15 cellular contexts compared by ENCODE assay signal in genomic region chr14:70020350-70021170, GRCh38.
A peak's percentile ranks its signal among the peaks of the same experiment; 100 is the strongest.
DNase-seq lines count a peak whose midpoint lies in the region; ATAC-seq and TF ChIP-seq lines count a peak whose summit lies in the region.
"Had no signal": no experiment of that assay in that cellular context is flagged by ENCODE, and none has a peak within 500 bp of the region (broad histone marks: within the 10 kb centered on the region; RNA-seq: fewer than 3 reads in every experiment).

No MANE protein-coding gene starts in this region.

- H3K27ac ChIP-seq in GM23248: no peak overlapping the region
- H3K27ac ChIP-seq in CD4-positive, alpha-beta T cell (ENCODE audit: low read depth, low read length): no peak overlapping the region

- peaks cover 0 to 5% (median 0%) of the 10 kb centered on the region in 3 donors for H3K27me3 Mint-ChIP-seq in CD14-positive monocyte (ENCODE audit: low read depth in 3 of 3)
- peaks cover 7% of the 10 kb centered on the region for H3K27me3 Mint-ChIP-seq in activated T-cell treated with anti-CD3 and anti-CD28 coated beads, Interleukin-2, amount 50 U/mL, for 72 hours (ENCODE audit: low read depth)
- H3K27me3 Mint-ChIP-seq in CD4-positive, alpha-beta T cell: peaks cover 10% of the 10 kb centered on the region
- H3K27me3 Mint-ChIP-seq: activated CD4-positive, alpha-beta memory T cell treated with anti-CD3 and anti-CD28 coated beads for 36 hours had no signal

- no peak for TF ChIP-seq CTCF in NB4 (IDR thresholded peaks at IDR 0.05; ENCODE audit: low read depth, low read length)
- no peak for TF ChIP-seq CTCF in fibroblast of mammary gland (conservative IDR thresholded peaks at IDR 0.05; ENCODE audit: control insufficient read depth, insufficient read depth, low read depth, low read length)
- TF ChIP-seq CTCF in CD14-positive monocyte (IDR thresholded peaks at IDR 0.05): no peak
- no peak for TF ChIP-seq CTCF in CD4-positive, alpha-beta T cell (IDR thresholded peaks at IDR 0.05)

- no peak for ATAC-seq in activated T-cell treated with anti-CD3 and anti-CD28 coated beads, Interleukin-2, amount 50 U/mL, for 72 hours (replicated peaks in 1 of 2)
- ATAC-seq in CD4-positive, alpha-beta T cell (ENCODE audit: poor library complexity): no peak
- ATAC-seq: left lobe of liver, Panc1 had no signal

- no peaks in the 10 kb centered on the region for H3K27me3 ChIP-seq in GM23248 (replicated peaks; ENCODE audit: insufficient read depth)
- no peaks in the 10 kb centered on the region for H3K27me3 ChIP-seq in CD4-positive, alpha-beta T cell (ENCODE audit: control insufficient read depth, insufficient read depth, low read length)

- DNase-seq in GM23248 (peak; percentile 34), NB4 (ENCODE audit: low read depth) (peak; percentile 80), fibroblast of mammary gland (ENCODE audit: low read depth) (peak; percentile 33), occipital lobe (lab: John Stamatoyannopoulos, UW) (peak; percentile 11), CD14-positive monocyte (ENCODE audit: low spot score) (no peak)
- DNase-seq in activated T-cell treated with anti-CD3 and anti-CD28 coated beads, Interleukin-2, amount 50 U/mL, for 72 hours: no peak
- no peak for DNase-seq in CD4-positive, alpha-beta T cell
- DNase-seq: activated CD4-positive, alpha-beta memory T cell treated with anti-CD3 and anti-CD28 coated beads for 36 hours; activated naive CD8-positive, alpha-beta T cell treated with anti-CD3 and anti-CD28 coated beads, Interleukin-2, amount 10 ng/mL, durations not matched to agents 7 days and 5 days; activated T-cell treated with anti-CD3 and anti-CD28 coated beads, Interleukin-2, amount 50 U/mL, for 24 hours; effector CD4-positive, alpha-beta T cell; stimulated activated CD4-positive, alpha-beta T cell treated with anti-CD3 and anti-CD28 coated beads, Interleukin-2, amount 100 ng/mL, for 24 hours; SW 1271 had no signal

- no peak for TF ChIP-seq POLR2A in NB4 (IDR thresholded peaks at IDR 0.05; ENCODE audit: extremely low read depth, insufficient read length)

- no peak overlapping the region for H3K9ac ChIP-seq in GM23248

- peaks cover 0 to 2% (median 0%) of the 10 kb centered on the region in 7 donors for H3K9me3 Mint-ChIP-seq in CD14-positive monocyte
- H3K9me3 Mint-ChIP-seq in activated T-cell treated with anti-CD3 and anti-CD28 coated beads, Interleukin-2, amount 50 U/mL, for 72 hours: no peaks in the 10 kb centered on the region
- no peaks in the 10 kb centered on the region for H3K9me3 Mint-ChIP-seq in CD4-positive, alpha-beta T cell
- H3K9me3 Mint-ChIP-seq: activated CD4-positive, alpha-beta memory T cell treated with anti-CD3 and anti-CD28 coated beads for 36 hours; activated naive CD8-positive, alpha-beta T cell treated with anti-CD3 and anti-CD28 coated beads, Interleukin-2, amount 10 ng/mL, durations not matched to agents 7 days and 5 days; activated T-cell treated with anti-CD3 and anti-CD28 coated beads, Interleukin-2, amount 50 U/mL, for 24 hours had no signal

- 27 to 41% methylated on average over 8 of the region's 8 CpGs for WGBS in GM23248 (ENCODE audit: low coverage in 1 of 2, low lambda C conversion rate in 2 of 2, missing lambda C conversion rate in 2 of 2), 2 experiments

- H4K20me1 ChIP-seq in GM23248 (ENCODE audit: insufficient read depth): no peaks in the 10 kb centered on the region

- no peak overlapping the region for H3K4me2 ChIP-seq in GM23248 (ENCODE audit: unreplicated experiment)

- POLR2A ChIA-PET in CD4-positive, alpha-beta T cell (lab: Charles Lee): no interaction called here

- intact Hi-C loops in CD14-positive monocyte (cut with micrococcal nuclease): loop anchor here in 1 of 2 donors (10.0 kb wide), 1 partner anchor 436 kb away; no protein-coding TSS in a partner anchor
- intact Hi-C loops in CD4-positive, alpha-beta T cell (cut with DNase I, micrococcal nuclease): no loop called here

- H3F3A ChIP-seq in GM23248 (ENCODE audit: insufficient read depth): no peaks in the 10 kb centered on the region

- H3K4me1 ChIP-seq in GM23248 (ENCODE audit: insufficient read depth): 0 out of 2 replicates have a peak, but pooled peaks cover 5% of the 10 kb centered on the region

- peak overlapping the region in 1 of 2 donors; percentile 47 for H3K4me3 Mint-ChIP-seq in CD14-positive monocyte
- no peak overlapping the region for H3K4me3 Mint-ChIP-seq in activated T-cell treated with anti-CD3 and anti-CD28 coated beads, Interleukin-2, amount 50 U/mL, for 72 hours
- H3K4me3 Mint-ChIP-seq in CD4-positive, alpha-beta T cell: no peak overlapping the region
- H3K4me3 Mint-ChIP-seq: activated CD4-positive, alpha-beta memory T cell treated with anti-CD3 and anti-CD28 coated beads for 36 hours; activated naive CD8-positive, alpha-beta T cell treated with anti-CD3 and anti-CD28 coated beads, Interleukin-2, amount 10 ng/mL, durations not matched to agents 7 days and 5 days; activated T-cell treated with anti-CD3 and anti-CD28 coated beads, Interleukin-2, amount 50 U/mL, for 24 hours had no signal

- CTCF ChIA-PET in CD4-positive, alpha-beta T cell (lab: Charles Lee): no interaction called here

- H3K36me3 Mint-ChIP-seq in CD14-positive monocyte: no peaks in the 10 kb centered on the region
- H3K36me3 Mint-ChIP-seq in activated T-cell treated with anti-CD3 and anti-CD28 coated beads, Interleukin-2, amount 50 U/mL, for 72 hours (ENCODE audit: insufficient read depth in 2 of 2): no peaks in the 10 kb centered on the region
- no peaks in the 10 kb centered on the region for H3K36me3 Mint-ChIP-seq in CD4-positive, alpha-beta T cell (ENCODE audit: low read depth)
- H3K36me3 Mint-ChIP-seq: activated CD4-positive, alpha-beta memory T cell treated with anti-CD3 and anti-CD28 coated beads for 36 hours; activated naive CD8-positive, alpha-beta T cell treated with anti-CD3 and anti-CD28 coated beads, Interleukin-2, amount 10 ng/mL, durations not matched to agents 7 days and 5 days had no signal

- H3K9me2 ChIP-seq in GM23248 (ENCODE audit: insufficient read depth): no peaks in the 10 kb centered on the region

- H2AFZ ChIP-seq in GM23248: no peak overlapping the region

- H3K79me2 ChIP-seq in GM23248 (ENCODE audit: insufficient read depth): no peaks in the 10 kb centered on the region

- no peaks in the 10 kb centered on the region for H3K9me3 ChIP-seq in GM23248 (ENCODE audit: low read depth)
- H3K9me3 ChIP-seq in CD4-positive, alpha-beta T cell (ENCODE audit: control insufficient read depth, low read length): no peaks in the 10 kb centered on the region

- peak overlapping the region in 2 of 7 donors; percentile 32 to 56 for H3K27ac Mint-ChIP-seq in CD14-positive monocyte
- no peak overlapping the region for H3K27ac Mint-ChIP-seq in activated T-cell treated with anti-CD3 and anti-CD28 coated beads, Interleukin-2, amount 50 U/mL, for 72 hours
- no peak overlapping the region for H3K27ac Mint-ChIP-seq in CD4-positive, alpha-beta T cell
- H3K27ac Mint-ChIP-seq: activated CD4-positive, alpha-beta memory T cell treated with anti-CD3 and anti-CD28 coated beads for 36 hours; activated naive CD8-positive, alpha-beta T cell treated with anti-CD3 and anti-CD28 coated beads, Interleukin-2, amount 10 ng/mL, durations not matched to agents 7 days and 5 days; activated T-cell treated with anti-CD3 and anti-CD28 coated beads, Interleukin-2, amount 50 U/mL, for 24 hours had no signal

- H3K4me1 Mint-ChIP-seq in CD14-positive monocyte: peaks cover 39% of the 10 kb centered on the region
- peaks cover 19% of the 10 kb centered on the region for H3K4me1 Mint-ChIP-seq in activated T-cell treated with anti-CD3 and anti-CD28 coated beads, Interleukin-2, amount 50 U/mL, for 72 hours (ENCODE audit: low read depth)
- peaks cover 4% of the 10 kb centered on the region for H3K4me1 Mint-ChIP-seq in CD4-positive, alpha-beta T cell (ENCODE audit: low read depth)

- H3K36me3 ChIP-seq in GM23248 (ENCODE audit: low read depth): no peaks in the 10 kb centered on the region

- in situ Hi-C loops in GM23248 (cut with MboI): loop anchor here (10.0 kb wide), 1 partner anchor 196 kb away; no protein-coding TSS in a partner anchor

- H3K4me3 ChIP-seq in GM23248 (no peak overlapping the region), NB4 (ENCODE audit: low read depth, low read length) (no peak overlapping the region), fibroblast of mammary gland (ENCODE audit: control insufficient read depth, low read depth, low read length) (no peak overlapping the region)

Comparison
In these comparisons a context has a peak if more than half of its experiments do, and no peak if none do; other contexts are left out.
1. DNase-seq: peak in GM23248 (single experiment), NB4 (single experiment), fibroblast of mammary gland (single experiment) and occipital lobe (single experiment); none in CD14-positive monocyte (single experiment), activated T-cell treated with anti-CD3 and anti-CD28 coated beads, Interleukin-2, amount 50 U/mL, for 72 hours (0 of 2) and CD4-positive, alpha-beta T cell (0 of 10).